18 cellular contexts compared by ENCODE assay signal in genomic region chr3:33481018-33481621, GRCh38. TPM values are rescaled to one million over a fixed set of nuclear protein-coding genes. Genes with fewer than 3 reads are reported as not detected.
DNase-seq lines count a peak whose midpoint lies in the region; ATAC-seq, FAIRE-seq and TF ChIP-seq lines count a peak whose summit lies in the region.
"Had no signal": no experiment of that assay in that cellular context is flagged by ENCODE, and none has a peak within 500 bp of the region (broad histone marks: within the 10 kb centered on the region; RNA-seq: fewer than 3 reads in every experiment).

No MANE protein-coding gene starts in this region.

- peaks cover 41% of the 10 kb centered on the region for H3K9me3 ChIP-seq in endodermal cell (ENCODE audit: control insufficient read depth, low read length)

- no peaks in the 10 kb centered on the region for H3K4me1 Mint-ChIP-seq in endodermal cell
- H3K4me1 Mint-ChIP-seq in activated naive CD8-positive, alpha-beta T cell treated with anti-CD3 and anti-CD28 coated beads, Interleukin-2, amount 50 U/mL, for 24 hours: no peaks in the 10 kb centered on the region
- H3K4me1 Mint-ChIP-seq: B cell; CD4-positive, CD25-positive, alpha-beta regulatory T cell; CD8-positive, alpha-beta memory T cell had no signal

- peaks cover 23% of the 10 kb centered on the region for H3K36me3 Mint-ChIP-seq in endodermal cell (ENCODE audit: low read depth)
- H3K36me3 Mint-ChIP-seq in activated naive CD8-positive, alpha-beta T cell treated with anti-CD3 and anti-CD28 coated beads, Interleukin-2, amount 50 U/mL, for 24 hours (ENCODE audit: low read depth): no peaks in the 10 kb centered on the region

- no peak overlapping the region for H3K27ac Mint-ChIP-seq in endodermal cell
- H3K27ac Mint-ChIP-seq in activated naive CD8-positive, alpha-beta T cell treated with anti-CD3 and anti-CD28 coated beads, Interleukin-2, amount 50 U/mL, for 24 hours: no peak overlapping the region
- H3K27ac Mint-ChIP-seq: B cell; CD8-positive, alpha-beta memory T cell; HFFc6 had no signal

- TF ChIP-seq CTCF in 22Rv1 (IDR thresholded peaks at IDR 0.05) (no peak), endodermal cell (conservative IDR thresholded peaks at IDR 0.05) (no peak)

- no peaks in the 10 kb centered on the region for H3K27me3 Mint-ChIP-seq in endodermal cell (ENCODE audit: insufficient read depth)
- H3K27me3 Mint-ChIP-seq in activated naive CD8-positive, alpha-beta T cell treated with anti-CD3 and anti-CD28 coated beads, Interleukin-2, amount 50 U/mL, for 24 hours: no peaks in the 10 kb centered on the region
- H3K27me3 Mint-ChIP-seq: B cell; CD4-positive, CD25-positive, alpha-beta regulatory T cell; CD8-positive, alpha-beta memory T cell had no signal

- no peak for ATAC-seq in activated naive CD8-positive, alpha-beta T cell treated with anti-CD3 and anti-CD28 coated beads, Interleukin-2, amount 50 U/mL, for 24 hours

- H3K4me3 ChIP-seq in endodermal cell (ENCODE audit: low read length): peak overlapping the region; percentile 18
- H3K4me3 ChIP-seq: BLaER1 treated with 17β-estradiol and CSF1 and Interleukin-3, amounts not matched to agents 10 nM and 100 nM had no signal

- no peak overlapping the region for H3K9ac ChIP-seq in endodermal cell (ENCODE audit: extremely low read depth, low read length, poor library complexity, severe bottlenecking)
- H3K9ac ChIP-seq: BLaER1 treated with 17β-estradiol and CSF1 and Interleukin-3, amounts not matched to agents 10 nM and 100 nM had no signal

- H3K4me3 Mint-ChIP-seq in endodermal cell: no peak overlapping the region
- H3K4me3 Mint-ChIP-seq in activated naive CD8-positive, alpha-beta T cell treated with anti-CD3 and anti-CD28 coated beads, Interleukin-2, amount 50 U/mL, for 24 hours: no peak overlapping the region
- H3K4me3 Mint-ChIP-seq: B cell; CD4-positive, CD25-positive, alpha-beta regulatory T cell; CD8-positive, alpha-beta memory T cell; HFFc6 had no signal

- no peaks in the 10 kb centered on the region for H3K4me1 ChIP-seq in endodermal cell (ENCODE audit: control insufficient read depth, insufficient read depth, low read length)
- H3K4me1 ChIP-seq: BLaER1 treated with 17β-estradiol and CSF1 and Interleukin-3, amounts not matched to agents 10 nM and 100 nM had no signal

- H3K27ac ChIP-seq in 22Rv1: peak overlapping the region; percentile 71; the same call in 1 of the 2 replicates
- H3K27ac ChIP-seq in endodermal cell (ENCODE audit: low read depth, low read length): no peak overlapping the region
- H3K27ac ChIP-seq: BLaER1 treated with 17β-estradiol and CSF1 and Interleukin-3, amounts not matched to agents 10 nM and 100 nM; HL-60 had no signal

- DNase-seq in LHCN-M2 (ENCODE audit: low read depth) (peak; percentile 13), endodermal cell (no peak), SIG-M5 (lab: John Stamatoyannopoulos, UW) (no peak), OCI-M2 (lab: John Stamatoyannopoulos, UW; ENCODE audit: unreplicated experiment) (no peak)
- no peak for DNase-seq in stimulated activated CD4-positive, alpha-beta T cell treated with anti-CD3 and anti-CD28 coated beads, Interleukin-4, amount 100 ng/mL, for 24 hours
- DNase-seq in activated naive CD8-positive, alpha-beta T cell treated with anti-CD3 and anti-CD28 coated beads, Interleukin-2, amount 50 U/mL, for 24 hours: no peak
- DNase-seq: 8988T; CD4-positive, CD25-positive, alpha-beta regulatory T cell; CD8-positive, alpha-beta memory T cell; COR-L47; GF-D8; HCEC 1CT; HFFc6 had no signal

- no peaks in the 10 kb centered on the region for H3K27me3 ChIP-seq in endodermal cell (ENCODE audit: control insufficient read depth, insufficient read depth, low read length, poor library complexity, severe bottlenecking)
- H3K27me3 ChIP-seq: BLaER1 treated with 17β-estradiol and CSF1 and Interleukin-3, amounts not matched to agents 10 nM and 100 nM had no signal

- no peaks in the 10 kb centered on the region for H3K36me3 ChIP-seq in endodermal cell (ENCODE audit: control insufficient read depth, insufficient read depth, low read length)

- peaks cover 52% of the 10 kb centered on the region for H3K9me3 Mint-ChIP-seq in endodermal cell
- H3K9me3 Mint-ChIP-seq in activated naive CD8-positive, alpha-beta T cell treated with anti-CD3 and anti-CD28 coated beads, Interleukin-2, amount 50 U/mL, for 24 hours: no peaks in the 10 kb centered on the region
- H3K9me3 Mint-ChIP-seq: CD4-positive, CD25-positive, alpha-beta regulatory T cell; CD8-positive, alpha-beta memory T cell had no signal

- FAIRE-seq in G401.6 (lab: Jason Lieb, UNC): peak; percentile 56

- 84 to 92% methylated on average over 2 of the region's 2 CpGs for WGBS in endodermal cell (ENCODE audit: insufficient coverage in 1 of 2, insufficient read length in 1 of 2), 2 experiments

RNA-seq across cellular contexts. Expression of gene UBP1, which starts 40.9 kb away (rescaled TPM):
- total RNA-seq in LHCN-M2 (2014; rRNA removed): 35.9 and 37.8 TPM in 2 replicates
- 27.1 TPM for polyA plus RNA-seq in LHCN-M2 (2012)
- 10 to 100 TPM; 69.2 to 84.5 TPM for total RNA-seq in endodermal cell
- polyA plus RNA-seq in endodermal cell (2013, experiment 1 of 2): 65.8 TPM
- polyA plus RNA-seq in endodermal cell (2013, experiment 2 of 2): 62.4 TPM
